8 cellular contexts compared by ENCODE assay signal in the genomic region with DNA sequence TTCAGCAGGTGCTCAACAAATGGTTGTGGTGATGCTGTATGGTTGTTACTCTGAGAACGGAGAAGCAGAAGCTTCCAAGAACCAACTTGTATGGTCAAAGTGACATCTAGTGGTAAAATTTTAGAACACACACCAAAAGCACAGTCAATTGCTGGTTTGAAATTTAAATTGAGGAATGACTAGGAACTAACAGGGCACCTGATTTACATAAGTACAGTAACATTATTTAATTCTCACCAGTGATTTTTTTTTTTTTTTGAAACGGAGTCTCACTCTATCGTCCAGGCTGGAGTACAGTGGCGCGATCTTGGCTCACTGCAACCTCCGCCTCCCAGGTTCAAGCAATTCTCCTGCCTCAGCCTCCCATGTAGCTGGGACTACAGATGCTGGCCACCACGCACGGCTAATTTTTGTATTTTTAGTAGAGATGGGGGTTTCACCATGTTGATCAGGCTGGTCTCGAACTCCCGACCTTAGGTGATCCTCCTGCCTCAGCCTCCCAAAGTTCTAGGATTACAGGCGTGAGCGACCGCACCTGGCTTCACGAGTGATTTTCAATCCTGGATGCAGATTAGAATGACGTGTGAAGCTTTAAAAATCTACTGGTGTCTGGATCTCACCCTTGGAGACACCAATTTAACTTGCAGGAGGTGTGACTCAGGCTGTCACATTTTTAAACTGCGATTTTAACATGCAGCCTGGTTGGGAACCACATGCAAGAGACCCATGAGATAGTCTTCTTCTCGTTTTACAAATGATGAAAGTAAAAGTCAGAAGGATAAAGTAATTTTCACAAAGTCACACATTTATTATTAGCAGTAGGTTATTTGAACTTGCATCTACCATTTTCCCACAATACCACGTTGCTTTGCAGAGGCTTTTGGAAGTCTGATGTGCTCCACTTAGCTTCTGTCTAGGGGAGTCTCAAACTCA. TPM values are rescaled to one million over a fixed set of nuclear protein-coding genes. Genes with fewer than 3 reads are reported as not detected.
A peak's percentile ranks its signal among the peaks of the same experiment; 100 is the strongest.
DNase-seq lines count a peak whose midpoint lies in the region; TF ChIP-seq lines count a peak whose summit lies in the region.

No MANE protein-coding gene starts in this region.

- peak; percentile 69 for DNase-seq in SIG-M5 treated with dmso at 0.1 percent for 504 hours (lab: John Stamatoyannopoulos, UW; ENCODE audit: unreplicated experiment)
- no peak for DNase-seq in SIG-M5 (lab: John Stamatoyannopoulos, UW)
- DNase-seq in LNCaP clone FGC (ENCODE audit: low read depth), result peak; percentile 66
- DNase-seq in OCI-M1 (lab: John Stamatoyannopoulos, UW), result peak; percentile 77
- DNase-seq in dedifferentiated amniotic fluid mesenchymal stem cell (ENCODE audit: extremely low spot score), result peak; percentile 60
- peak; percentile 79 to 86 for DNase-seq in lung microvascular endothelial cell (ENCODE audit: low read depth in 2 of 2)
- no peak for DNase-seq in effector CD4-positive, alpha-beta T cell
- DNase-seq in stimulated activated CD8-positive, alpha-beta memory T cell treated with anti-CD3 and anti-CD28 coated beads, Interleukin-4, amount 100 ng/mL, for 48 hours, result no peak

- no peak overlapping the region for H3K4me3 ChIP-seq in LNCaP clone FGC (ENCODE audit: low read depth, low read length)

- TF ChIP-seq CTCF in LNCaP clone FGC (IDR thresholded peaks at IDR 0.05; ENCODE audit: control insufficient read depth, extremely low read depth, insufficient read depth), result peak; percentile 68

RNA-seq across cellular contexts. Expression of a gene that starts 14.1 kb away (rescaled TPM):
- total RNA-seq in lung microvascular endothelial cell, result 46.4 and 51.6 TPM in 2 replicates

RNA-seq across cellular contexts. Expression of a gene that starts 18.3 kb away (rescaled TPM):
- 12.9 and 18.5 TPM in 2 replicates for total RNA-seq in lung microvascular endothelial cell

Comparison
In these comparisons a context has a peak if more than half of its experiments do, and no peak if none do; other contexts are left out.
1. DNase-seq: peak in SIG-M5 treated with dmso at 0.1 percent for 504 hours (single experiment), LNCaP clone FGC (single experiment), OCI-M1 (single experiment), dedifferentiated amniotic fluid mesenchymal stem cell (single experiment) and lung microvascular endothelial cell (2 of 2); none in SIG-M5 (single experiment), effector CD4-positive, alpha-beta T cell (single experiment) and stimulated activated CD8-positive, alpha-beta memory T cell treated with anti-CD3 and anti-CD28 coated beads, Interleukin-4, amount 100 ng/mL, for 48 hours (single experiment).